ENCODE assay signal across 1 cellular context in genomic region chr10:132096863-132097478, GRCh38.
TF ChIP-seq lines count a peak whose summit lies in the region.

No MANE protein-coding gene starts in this region.

TF ChIP-seq in A549, 52 proteins besides CTCF, POLR2A, EP300 and RAD21 (continued from another document):
- TF ChIP-seq, protein P1, sequence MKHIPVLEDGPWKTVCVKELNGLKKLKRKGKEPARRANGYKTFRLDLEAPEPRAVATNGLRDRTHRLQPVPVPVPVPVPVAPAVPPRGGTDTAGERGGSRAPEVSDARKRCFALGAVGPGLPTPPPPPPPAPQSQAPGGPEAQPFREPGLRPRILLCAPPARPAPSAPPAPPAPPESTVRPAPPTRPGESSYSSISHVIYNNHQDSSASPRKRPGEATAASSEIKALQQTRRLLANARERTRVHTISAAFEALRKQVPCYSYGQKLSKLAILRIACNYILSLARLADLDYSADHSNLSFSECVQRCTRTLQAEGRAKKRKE (CRISPR knock-in tag; IDR thresholded peaks at IDR 0.05; ENCODE audit: low read depth) = no peak
- TF ChIP-seq SREBF2 (IDR thresholded peaks at IDR 0.05) (no peak), HEYL (CRISPR knock-in tag; IDR thresholded peaks at IDR 0.05) (no peak), MYC (IDR thresholded peaks at IDR 0.05; ENCODE audit: borderline replicate concordance, low read length) (no peak), FOXS1 (CRISPR knock-in tag; IDR thresholded peaks at IDR 0.05) (no peak), PHF8 (IDR thresholded peaks at IDR 0.05; ENCODE audit: borderline replicate concordance, low read depth) (no peak), KDM5A (IDR thresholded peaks at IDR 0.05) (no peak), GATA3 (IDR thresholded peaks at IDR 0.05; ENCODE audit: borderline replicate concordance) (no peak), TFCP2L1 (CRISPR knock-in tag; IDR thresholded peaks at IDR 0.05) (no peak), CBX2 (IDR thresholded peaks at IDR 0.05; ENCODE audit: borderline replicate concordance, low read depth) (no peak), HOXA7 (CRISPR knock-in tag; IDR thresholded peaks at IDR 0.05) (no peak), CEBPB (IDR thresholded peaks at IDR 0.05) (no peak), SMC3 (IDR thresholded peaks at IDR 0.05) (no peak), CHD2 (IDR thresholded peaks at IDR 0.05; ENCODE audit: low read length, partially characterized antibody) (no peak), FOSB (CRISPR knock-in tag; IDR thresholded peaks at IDR 0.05) (no peak), E2F6 (IDR thresholded peaks at IDR 0.05; ENCODE audit: borderline replicate concordance, low read depth) (no peak)
- TF ChIP-seq, protein P2, sequence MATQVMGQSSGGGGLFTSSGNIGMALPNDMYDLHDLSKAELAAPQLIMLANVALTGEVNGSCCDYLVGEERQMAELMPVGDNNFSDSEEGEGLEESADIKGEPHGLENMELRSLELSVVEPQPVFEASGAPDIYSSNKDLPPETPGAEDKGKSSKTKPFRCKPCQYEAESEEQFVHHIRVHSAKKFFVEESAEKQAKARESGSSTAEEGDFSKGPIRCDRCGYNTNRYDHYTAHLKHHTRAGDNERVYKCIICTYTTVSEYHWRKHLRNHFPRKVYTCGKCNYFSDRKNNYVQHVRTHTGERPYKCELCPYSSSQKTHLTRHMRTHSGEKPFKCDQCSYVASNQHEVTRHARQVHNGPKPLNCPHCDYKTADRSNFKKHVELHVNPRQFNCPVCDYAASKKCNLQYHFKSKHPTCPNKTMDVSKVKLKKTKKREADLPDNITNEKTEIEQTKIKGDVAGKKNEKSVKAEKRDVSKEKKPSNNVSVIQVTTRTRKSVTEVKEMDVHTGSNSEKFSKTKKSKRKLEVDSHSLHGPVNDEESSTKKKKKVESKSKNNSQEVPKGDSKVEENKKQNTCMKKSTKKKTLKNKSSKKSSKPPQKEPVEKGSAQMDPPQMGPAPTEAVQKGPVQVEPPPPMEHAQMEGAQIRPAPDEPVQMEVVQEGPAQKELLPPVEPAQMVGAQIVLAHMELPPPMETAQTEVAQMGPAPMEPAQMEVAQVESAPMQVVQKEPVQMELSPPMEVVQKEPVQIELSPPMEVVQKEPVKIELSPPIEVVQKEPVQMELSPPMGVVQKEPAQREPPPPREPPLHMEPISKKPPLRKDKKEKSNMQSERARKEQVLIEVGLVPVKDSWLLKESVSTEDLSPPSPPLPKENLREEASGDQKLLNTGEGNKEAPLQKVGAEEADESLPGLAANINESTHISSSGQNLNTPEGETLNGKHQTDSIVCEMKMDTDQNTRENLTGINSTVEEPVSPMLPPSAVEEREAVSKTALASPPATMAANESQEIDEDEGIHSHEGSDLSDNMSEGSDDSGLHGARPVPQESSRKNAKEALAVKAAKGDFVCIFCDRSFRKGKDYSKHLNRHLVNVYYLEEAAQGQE (IDR thresholded peaks at IDR 0.05) = no peak
- TF ChIP-seq, protein P3, sequence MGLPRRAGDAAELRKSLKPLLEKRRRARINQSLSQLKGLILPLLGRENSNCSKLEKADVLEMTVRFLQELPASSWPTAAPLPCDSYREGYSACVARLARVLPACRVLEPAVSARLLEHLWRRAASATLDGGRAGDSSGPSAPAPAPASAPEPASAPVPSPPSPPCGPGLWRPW (IDR thresholded peaks at IDR 0.05) = no peak
